In the genomic region with DNA sequence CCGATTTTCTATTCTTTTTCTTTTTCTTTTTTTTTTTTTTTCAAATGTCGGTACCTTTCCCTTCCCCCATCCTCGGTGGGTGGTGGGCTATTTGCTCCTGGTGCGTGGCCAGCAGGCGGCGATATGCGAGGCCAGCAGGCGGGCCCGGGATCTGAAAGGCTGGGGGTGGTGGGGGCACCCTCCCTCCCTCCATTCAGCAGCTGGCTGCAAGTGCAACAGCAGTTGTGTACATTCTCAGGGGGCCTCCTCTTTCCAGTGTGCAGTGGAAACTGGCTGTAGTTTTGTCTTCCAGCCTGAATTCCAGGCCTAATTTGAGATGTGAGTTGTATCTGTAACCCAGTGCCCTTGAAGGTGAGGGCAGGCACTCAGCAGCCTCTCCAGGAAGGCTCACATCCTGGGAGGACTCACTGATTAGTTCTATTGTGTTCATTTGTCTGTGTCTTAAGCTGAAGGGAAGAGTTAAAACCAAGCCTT, we compare ENCODE assay signal across 9 cellular contexts. TPM values are rescaled to one million over a fixed set of nuclear protein-coding genes. Genes with fewer than 3 reads are reported as not detected.
DNase-seq lines count a peak whose midpoint lies in the region; ATAC-seq and TF ChIP-seq lines count a peak whose summit lies in the region.
"Had no signal": no experiment of that assay in that cellular context is flagged by ENCODE, and none has a peak within 500 bp of the region (broad histone marks: within the 10 kb centered on the region; RNA-seq: fewer than 3 reads in every experiment).

No MANE protein-coding gene starts in this region.

- H3F3A ChIP-seq in SK-N-SH (replicated peaks; ENCODE audit: insufficient read depth), result no peaks in the 10 kb centered on the region

- H2AFZ ChIP-seq in SK-N-SH (ENCODE audit: low read depth), result no peak overlapping the region

- no peak overlapping the region for H3K9ac ChIP-seq in SK-N-SH

- H3K27ac ChIP-seq in SK-N-SH (ENCODE audit: low read depth in 2 of 2, low read length in 1 of 2) (no peak overlapping the region; a peak in 1 of 4 replicates), right cardiac atrium (ENCODE audit: low read length) (no peak overlapping the region), skin epidermis (peak overlapping the region in 2 of 21 experiments; percentile 38 to 78)

- H3K4me3 ChIP-seq in SK-N-SH (ENCODE audit: low read depth in 2 of 2, low read length in 1 of 2), result peak overlapping the region; percentile 43 to 53; a peak in 2 of 4 replicates
- no peak overlapping the region for H3K4me3 ChIP-seq in right cardiac atrium (ENCODE audit: low read length)
- peak overlapping the region in 5 of 7 experiments; percentile 10 to 49 (median 18) for H3K4me3 ChIP-seq in skin epidermis

- peaks cover 0 to 31% of the 10 kb centered on the region in 2 experiments; a peak in 2 of 4 replicates for H3K4me1 ChIP-seq in SK-N-SH (ENCODE audit: control insufficient read depth in 1 of 2, insufficient read depth in 2 of 2, low read depth in 1 of 2, low read length in 1 of 2)
- no peaks in the 10 kb centered on the region for H3K4me1 ChIP-seq in right cardiac atrium (ENCODE audit: control insufficient read depth, insufficient read depth, low read length)

- intact Hi-C loops in right cardiac atrium (cut with DNase I), result loop anchor here in 3 of 4 donors (5.0 to 10.0 kb wide), 5 partner anchors 339 to 664 kb away; no protein-coding TSS in a partner anchor

- H4K20me1 ChIP-seq in SK-N-SH (ENCODE audit: insufficient read depth), result no peaks in the 10 kb centered on the region

- no peaks in the 10 kb centered on the region for H3K9me3 ChIP-seq in SK-N-SH
- no peaks in the 10 kb centered on the region for H3K9me3 ChIP-seq in right cardiac atrium (ENCODE audit: control insufficient read depth, low read length)

- H3K9me2 ChIP-seq in SK-N-SH, result no peaks in the 10 kb centered on the region

- 1% methylated on average over 9 of the region's 9 CpGs for WGBS in SK-N-SH (ENCODE audit: low lambda C conversion rate)
- 4% methylated on average over 9 of the region's 9 CpGs for whole genome bisulfite sequencing in right cardiac atrium

- H3K36me3 ChIP-seq in SK-N-SH (replicated peaks in 1 of 2; ENCODE audit: control insufficient read depth in 1 of 2, insufficient read depth in 2 of 2, low read length in 1 of 2), result no peaks in the 10 kb centered on the region

- DNase-seq in SK-N-SH (peak; percentile 94), NCI-H69 (lab: John Stamatoyannopoulos, UW) (peak; percentile 100), right cardiac atrium (peak; percentile 24 to 81 (median 74)), NCI-H510A treated with DMSO at 0.1 percent for 48 hours (lab: John Stamatoyannopoulos, UW) (no peak), NCI-H2196 treated with DMSO at 0.1 percent for 48 hours (lab: John Stamatoyannopoulos, UW; ENCODE audit: unreplicated experiment) (no peak), omental fat pad (ENCODE audit: low spot score) (no peak)
- DNase-seq: left cardiac atrium had no signal

- ATAC-seq in SK-N-SH treated with all-trans-retinoic acid at 6 μM for 48 hours (no peak), right cardiac atrium (peak; percentile 21 to 44), omental fat pad (ENCODE audit: low FRiP score) (no peak)

- H3K27me3 ChIP-seq in SK-N-SH (ENCODE audit: insufficient read depth), result peaks cover 41% of the 10 kb centered on the region
- no peaks in the 10 kb centered on the region for H3K27me3 ChIP-seq in right cardiac atrium (ENCODE audit: control insufficient read depth, insufficient read depth)

- TF ChIP-seq EP300 in SK-N-SH (IDR thresholded peaks at IDR 0.05; ENCODE audit: borderline replicate concordance in 1 of 2, low read depth in 1 of 2, low read length in 1 of 2), result no peak

- TF ChIP-seq CTCF in SK-N-SH (IDR thresholded peaks at IDR 0.05), result peak; percentile 19; the same call in 1 of the 2 replicates
- TF ChIP-seq CTCF in omental fat pad (IDR thresholded peaks at IDR 0.05), result no peak

- CTCF ChIA-PET in SK-N-SH (lab: Yijun Ruan, JAX), result interaction anchor here (0.6 to 8.1 kb wide), 44 partner anchors 10 to 715 kb away, joined by 3 to 236 read pairs (median 4); no protein-coding TSS in a partner anchor

- peak; percentile 62 for TF ChIP-seq RAD21 in SK-N-SH (IDR thresholded peaks at IDR 0.05; ENCODE audit: low read length)

- POLR2A ChIA-PET in SK-N-SH (lab: Yijun Ruan, JAX), result no interaction called here

- H3K4me2 ChIP-seq in SK-N-SH, result no peak overlapping the region

- no peaks in the 10 kb centered on the region for H3K79me2 ChIP-seq in SK-N-SH (ENCODE audit: insufficient read depth)

TF ChIP-seq in SK-N-SH, 30 proteins besides CTCF, POLR2A, EP300 and RAD21 (continues in another document):
- no peak for TF ChIP-seq SIN3A (IDR thresholded peaks at IDR 0.05; ENCODE audit: borderline replicate concordance, low read depth, low read length)
- TF ChIP-seq FOXM1 (IDR thresholded peaks at IDR 0.05; ENCODE audit: low read depth), result no peak
- TF ChIP-seq GABPA (IDR thresholded peaks at IDR 0.05; ENCODE audit: low read depth), result no peak
- TF ChIP-seq RCOR1 (IDR thresholded peaks at IDR 0.05; ENCODE audit: low read length), result 0 out of 2 replicates have a peak, but pooled peaks have one; percentile 8
- TF ChIP-seq, protein P1, sequence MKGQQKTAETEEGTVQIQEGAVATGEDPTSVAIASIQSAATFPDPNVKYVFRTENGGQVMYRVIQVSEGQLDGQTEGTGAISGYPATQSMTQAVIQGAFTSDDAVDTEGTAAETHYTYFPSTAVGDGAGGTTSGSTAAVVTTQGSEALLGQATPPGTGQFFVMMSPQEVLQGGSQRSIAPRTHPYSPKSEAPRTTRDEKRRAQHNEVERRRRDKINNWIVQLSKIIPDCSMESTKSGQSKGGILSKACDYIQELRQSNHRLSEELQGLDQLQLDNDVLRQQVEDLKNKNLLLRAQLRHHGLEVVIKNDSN (IDR thresholded peaks at IDR 0.05; ENCODE audit: borderline replicate concordance, low read depth), result no peak
- TF ChIP-seq CHD2 (IDR thresholded peaks at IDR 0.05; ENCODE audit: low read length, partially characterized antibody), result peak; percentile 71

TF ChIP-seq in SK-N-SH treated with all-trans-retinoic acid at 6 μM for 48 hours, 23 proteins besides CTCF, POLR2A, EP300 and RAD21 (continues in another document):
- TF ChIP-seq RARB (CRISPR knock-in tag; IDR thresholded peaks at IDR 0.05) (no peak), ESRRG (CRISPR knock-in tag; IDR thresholded peaks at IDR 0.05) (no peak), PATZ1 (CRISPR knock-in tag; IDR thresholded peaks at IDR 0.05; ENCODE audit: borderline replicate concordance) (no peak), CREB5 (CRISPR knock-in tag; IDR thresholded peaks at IDR 0.05; ENCODE audit: low read depth) (no peak), TOX (CRISPR knock-in tag; IDR thresholded peaks at IDR 0.05; ENCODE audit: borderline replicate concordance) (no peak), SNAI2 (CRISPR knock-in tag; IDR thresholded peaks at IDR 0.05) (no peak), ZNF565 (CRISPR knock-in tag; conservative IDR thresholded peaks at IDR 0.05; ENCODE audit: low read depth) (no peak), OSR1 (CRISPR knock-in tag; IDR thresholded peaks at IDR 0.05) (no peak), ZFP3 (CRISPR knock-in tag; IDR thresholded peaks at IDR 0.05) (no peak), ZNF8 (CRISPR knock-in tag; IDR thresholded peaks at IDR 0.05) (no peak), ISL1 (CRISPR knock-in tag; IDR thresholded peaks at IDR 0.05) (no peak), ARNTL (CRISPR knock-in tag; IDR thresholded peaks at IDR 0.05; ENCODE audit: borderline replicate concordance, low read depth) (no peak)
- TF ChIP-seq, protein P2, sequence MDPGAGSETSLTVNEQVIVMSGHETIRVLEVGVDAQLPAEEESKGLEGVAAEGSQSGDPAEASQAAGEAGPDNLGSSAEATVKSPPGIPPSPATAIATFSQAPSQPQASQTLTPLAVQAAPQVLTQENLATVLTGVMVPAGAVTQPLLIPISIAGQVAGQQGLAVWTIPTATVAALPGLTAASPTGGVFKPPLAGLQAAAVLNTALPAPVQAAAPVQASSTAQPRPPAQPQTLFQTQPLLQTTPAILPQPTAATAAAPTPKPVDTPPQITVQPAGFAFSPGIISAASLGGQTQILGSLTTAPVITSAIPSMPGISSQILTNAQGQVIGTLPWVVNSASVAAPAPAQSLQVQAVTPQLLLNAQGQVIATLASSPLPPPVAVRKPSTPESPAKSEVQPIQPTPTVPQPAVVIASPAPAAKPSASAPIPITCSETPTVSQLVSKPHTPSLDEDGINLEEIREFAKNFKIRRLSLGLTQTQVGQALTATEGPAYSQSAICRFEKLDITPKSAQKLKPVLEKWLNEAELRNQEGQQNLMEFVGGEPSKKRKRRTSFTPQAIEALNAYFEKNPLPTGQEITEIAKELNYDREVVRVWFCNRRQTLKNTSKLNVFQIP (CRISPR knock-in tag; IDR thresholded peaks at IDR 0.05; ENCODE audit: borderline replicate concordance, low read depth), result no peak

RNA-seq across cellular contexts. Expression of gene MYCN, which starts 3.1 kb away (rescaled TPM):
- polyA plus RNA-seq in SK-N-SH (2012; rRNA removed), result 0.03 TPM in 1 of 2 replicates, not detected in the other
- 0.06 and 0.13 TPM in 2 replicates for polyA plus RNA-seq in SK-N-SH (2012; cell fraction: cytosol; rRNA removed)
- polyA plus RNA-seq in SK-N-SH (2012; cell fraction: nucleus; rRNA removed), result 0.04 and 0.05 TPM in 2 replicates
- total RNA-seq in right cardiac atrium, result under 1 TPM; 0.23 to 0.42 (median 0.33) TPM
- 0.29 TPM for polyA plus RNA-seq in right cardiac atrium
- under 1 TPM in 2 of 4 donors, not detected in 2; 0.19 to 0.47 TPM for total RNA-seq in omental fat pad

Comparison
In these comparisons a context has a peak if more than half of its experiments do, and no peak if none do; other contexts are left out.
1. DNase-seq: peak in SK-N-SH (single experiment), NCI-H69 (single experiment) and right cardiac atrium (3 of 3); none in NCI-H510A treated with DMSO at 0.1 percent for 48 hours (single experiment), NCI-H2196 treated with DMSO at 0.1 percent for 48 hours (single experiment) and omental fat pad (single experiment).
2. ATAC-seq: peak in right cardiac atrium (2 of 2); none in SK-N-SH treated with all-trans-retinoic acid at 6 μM for 48 hours (single experiment) and omental fat pad (single experiment).